In genomic region chr1:31371121-31371520, GRCh38 we compare ENCODE assay signal across 1 cellular context.
TF ChIP-seq lines count a peak whose summit lies in the region.

No MANE protein-coding gene starts in this region.

TF ChIP-seq in HepG2, 621 proteins besides CTCF, POLR2A, EP300 and RAD21:
- TF ChIP-seq XBP1 (CRISPR knock-in tag; IDR thresholded peaks at IDR 0.05) (no peak), MXD4 (CRISPR knock-in tag; IDR thresholded peaks at IDR 0.05) (no peak)
